Comparison of ENCODE assay signal across 17 cellular contexts in genomic region chr1:244093265-244093638, GRCh38. TPM values are rescaled to one million over a fixed set of nuclear protein-coding genes. Genes with fewer than 3 reads are reported as not detected.
DNase-seq lines count a peak whose midpoint lies in the region; ATAC-seq, FAIRE-seq and TF ChIP-seq lines count a peak whose summit lies in the region.
"Had no signal": no experiment of that assay in that cellular context is flagged by ENCODE, and none has a peak within 500 bp of the region (broad histone marks: within the 10 kb centered on the region; RNA-seq: fewer than 3 reads in every experiment).

No MANE protein-coding gene starts in this region.

- H3K27ac ChIP-seq in liver (ENCODE audit: low read depth in 1 of 2, low read length in 2 of 2), result peak overlapping the region in 1 of 2 donors; percentile 71
- H3K27ac ChIP-seq in HepG2 (ENCODE audit: extremely low read length, insufficient read depth, low read length), result no peak overlapping the region
- H3K27ac ChIP-seq in colonic mucosa, result peak overlapping the region; percentile 33
- H3K27ac ChIP-seq in mesenchymal stem cell (ENCODE audit: low read length, poor library complexity, severe bottlenecking), result peak overlapping the region; percentile 91
- H3K27ac ChIP-seq in transverse colon, result peak overlapping the region in 3 of 4 donors; percentile 3 to 44 (median 41)
- H3K27ac ChIP-seq: GM23248 had no signal

- CTCF ChIA-PET in HepG2 (lab: Yijun Ruan, JAX; ENCODE audit: low intra/inter-chr PET ratio, low total read pairs), result no interaction called here

- no peak for TF ChIP-seq CTCF in liver (IDR thresholded peaks at IDR 0.05; ENCODE audit: low read depth, low read length, missing input control)
- TF ChIP-seq CTCF in HepG2 (CRISPR knock-in tag; IDR thresholded peaks at IDR 0.05), result no peak
- no peak for TF ChIP-seq CTCF in colonic mucosa (IDR thresholded peaks at IDR 0.05)
- TF ChIP-seq CTCF in transverse colon (IDR thresholded peaks at IDR 0.05), result no peak

- no TSS peak for BruUV-seq in HepG2 (replicated peaks; lab: Mats Ljungman, UMichigan)

- POLR2A ChIA-PET in HepG2 (lab: Yijun Ruan, JAX), result no interaction called here

- no peak overlapping the region for H2BK12ac ChIP-seq in mesenchymal stem cell (ENCODE audit: low read length in 2 of 2)

- in situ Hi-C loops in HepG2 (cut with HindIII; ENCODE audit: extremely low pct_ligation_motif_present, low pct_unique_long_range_greater_than_20kb) (no loop called here), transverse colon (cut with MboI; ENCODE audit: low pct_ligation_motif_present in 1 of 4, low pct_unique_long_range_greater_than_20kb in 1 of 4, low sequenced_read_pairs in 3 of 4) (no loop called here)

- H3K36me3 ChIP-seq in liver (ENCODE audit: control insufficient read depth in 4 of 4, insufficient read depth in 3 of 4, low read depth in 1 of 4, low read length in 3 of 4) (no peaks in the 10 kb centered on the region), HepG2 (replicated peaks in 1 of 2; ENCODE audit: control insufficient read depth in 1 of 2, insufficient read depth in 2 of 2, low read length in 2 of 2) (no peaks in the 10 kb centered on the region), colonic mucosa (no peaks in the 10 kb centered on the region), mesenchymal stem cell (ENCODE audit: control insufficient read depth in 1 of 2, insufficient read depth in 2 of 2, low read depth in 1 of 2, low read length in 2 of 2) (no peaks in the 10 kb centered on the region), transverse colon (no peaks in the 10 kb centered on the region)
- H3K36me3 ChIP-seq: BE2C, HAP-1 had no signal

- no peak for FAIRE-seq in HepG2 (lab: Jason Lieb, UNC)
- FAIRE-seq: D721Med, G401.6, GM12891 had no signal

- no peaks in the 10 kb centered on the region for H3K27me3 ChIP-seq in liver (ENCODE audit: control insufficient read depth in 4 of 4, insufficient read depth in 4 of 4, low read length in 3 of 4)
- H3K27me3 ChIP-seq in HepG2 (ENCODE audit: control insufficient read depth in 1 of 2, insufficient read depth in 2 of 2, low read length in 2 of 2), result peaks cover 0 to 15% of the 10 kb centered on the region in 2 experiments; a peak in 2 of 5 replicates
- H3K27me3 ChIP-seq in colonic mucosa, result no peaks in the 10 kb centered on the region
- H3K27me3 ChIP-seq in mesenchymal stem cell (ENCODE audit: control insufficient read depth in 1 of 2, insufficient read depth in 1 of 2, low read length in 2 of 2), result peaks cover 0 to 23% of the 10 kb centered on the region in 2 experiments
- H3K27me3 ChIP-seq in transverse colon, result no peaks in the 10 kb centered on the region
- H3K27me3 ChIP-seq: BE2C had no signal

- TF ChIP-seq EP300 in HepG2 (IDR thresholded peaks at IDR 0.05; ENCODE audit: low read depth in 2 of 2, low read length in 2 of 2) (no peak), HepG2 (CRISPR knock-in tag; IDR thresholded peaks at IDR 0.05; ENCODE audit: borderline replicate concordance) (no peak), transverse colon (IDR thresholded peaks at IDR 0.05; ENCODE audit: low read depth) (no peak)

- H3K4me3 ChIP-seq in liver (ENCODE audit: low read depth in 1 of 3, low read length in 3 of 3) (no peak overlapping the region), HepG2 (replicated peaks in 1 of 3; ENCODE audit: insufficient read depth in 1 of 3, low read depth in 2 of 3, low read length in 3 of 3) (no peak overlapping the region), colonic mucosa (no peak overlapping the region), mesenchymal stem cell (ENCODE audit: insufficient read depth in 1 of 2, low read depth in 1 of 2, low read length in 2 of 2) (no peak overlapping the region), transverse colon (no peak overlapping the region)
- H3K4me3 ChIP-seq: GM23248, HAP-1 had no signal

- H3K9me3 ChIP-seq in liver (ENCODE audit: control insufficient read depth in 4 of 4, low read length in 3 of 4) (no peaks in the 10 kb centered on the region), HepG2 (ENCODE audit: low read length) (no peaks in the 10 kb centered on the region), colonic mucosa (no peaks in the 10 kb centered on the region), mesenchymal stem cell (ENCODE audit: control insufficient read depth, low read length) (no peaks in the 10 kb centered on the region), transverse colon (no peaks in the 10 kb centered on the region)
- H3K9me3 ChIP-seq: BE2C, HAP-1 had no signal

- H4K8ac ChIP-seq in mesenchymal stem cell (ENCODE audit: low read length), result no peak overlapping the region

- TF ChIP-seq POLR2A in HepG2 (IDR thresholded peaks at IDR 0.05; ENCODE audit: insufficient read depth in 1 of 2, low read depth in 2 of 2, low read length in 2 of 2) (no peak), transverse colon (IDR thresholded peaks at IDR 0.05) (no peak)

- no peak overlapping the region for H3K18ac ChIP-seq in mesenchymal stem cell (ENCODE audit: low read depth in 1 of 2, low read length in 2 of 2)

- DNase-seq in HepG2 (ENCODE audit: low spot score) (no peak), colonic mucosa (no peak), mesenchymal stem cell (no peak), transverse colon (no peak), NCI-H526 (lab: John Stamatoyannopoulos, UW) (no peak), NCI-H1436 treated with DMSO at 0.1 percent for 48 hours (lab: John Stamatoyannopoulos, UW) (no peak), inferior parietal cortex (ENCODE audit: extremely low spot score) (no peak)
- DNase-seq: BE2C; CD4-positive, CD25-positive, alpha-beta regulatory T cell; CD8-positive, alpha-beta memory T cell; COR-L47 had no signal

- ATAC-seq in HepG2, result no peak

- H4K20me1 ChIP-seq in HepG2 (ENCODE audit: insufficient read depth, low read length), result no peaks in the 10 kb centered on the region

- peak overlapping the region; percentile 66 for H2BK5ac ChIP-seq in mesenchymal stem cell (ENCODE audit: low read depth, low read length, poor library complexity, severe bottlenecking)

- no peak overlapping the region for H3K4ac ChIP-seq in mesenchymal stem cell (ENCODE audit: low read depth in 1 of 2, low read length in 2 of 2)

- H2AK5ac ChIP-seq in mesenchymal stem cell (ENCODE audit: low read length, severe bottlenecking), result peak overlapping the region; percentile 87

- no peak overlapping the region for H2BK15ac ChIP-seq in mesenchymal stem cell (ENCODE audit: low read depth, poor library complexity, severe bottlenecking)

- no peak overlapping the region for H4K91ac ChIP-seq in mesenchymal stem cell (ENCODE audit: low read length)

- H3K23ac ChIP-seq in mesenchymal stem cell (ENCODE audit: low read length in 2 of 2), result no peak overlapping the region

- H3K14ac ChIP-seq in mesenchymal stem cell (ENCODE audit: low read length in 2 of 2), result no peak overlapping the region

- H3K9ac ChIP-seq in liver (ENCODE audit: low read depth in 1 of 2, low read length in 2 of 2) (no peak overlapping the region), HepG2 (ENCODE audit: insufficient read depth, low read depth, low read length) (no peak overlapping the region), colonic mucosa (ENCODE audit: low read depth in 2 of 2, low read length in 2 of 2) (no peak overlapping the region), mesenchymal stem cell (ENCODE audit: low read length) (no peak overlapping the region)
- H3K9ac ChIP-seq: GM23248 had no signal

- H3K79me2 ChIP-seq in HepG2 (ENCODE audit: insufficient read depth, low read length), result no peaks in the 10 kb centered on the region

- H3K4me1 ChIP-seq in liver (ENCODE audit: control insufficient read depth in 4 of 4, insufficient read depth in 4 of 4, low read length in 3 of 4) (peaks cover 17 to 66% (median 46%) of the 10 kb centered on the region in 4 donors), HepG2 (ENCODE audit: insufficient read depth, low read length) (no peaks in the 10 kb centered on the region), colonic mucosa (no peaks in the 10 kb centered on the region), mesenchymal stem cell (ENCODE audit: control insufficient read depth, insufficient read depth, low read depth, low read length) (peaks cover 16% of the 10 kb centered on the region), transverse colon (peaks cover 0 to 4% (median 2%) of the 10 kb centered on the region in 4 donors)
- H3K4me1 ChIP-seq: HAP-1 had no signal

- TF ChIP-seq RAD21 in liver (IDR thresholded peaks at IDR 0.05) (no peak), HepG2 (CRISPR knock-in tag; IDR thresholded peaks at IDR 0.05) (no peak)

- H3K4me2 ChIP-seq in HepG2 (ENCODE audit: low read depth, low read length) (no peak overlapping the region), mesenchymal stem cell (ENCODE audit: low read length, poor library complexity, severe bottlenecking) (no peak overlapping the region)

- H3K79me1 ChIP-seq in mesenchymal stem cell (replicated peaks; ENCODE audit: low read length, poor library complexity, severe bottlenecking), result no peaks in the 10 kb centered on the region

- 34% methylated on average over 4 of the region's 4 CpGs for WGBS in liver
- WGBS in HepG2 (ENCODE audit: low lambda C conversion rate), result 5% methylated on average over 4 of the region's 4 CpGs
- WGBS in mesenchymal stem cell, result 95% methylated on average over 4 of the region's 4 CpGs
- 77 to 83% methylated on average over 1 to 4 of the region's 4 CpGs for WGBS in transverse colon (ENCODE audit: low coverage in 1 of 2), 2 donors

- no peak overlapping the region for H2BK120ac ChIP-seq in mesenchymal stem cell (ENCODE audit: low read depth, low read length)

- H2AFZ ChIP-seq in HepG2 (ENCODE audit: low read length), result no peak overlapping the region
- H2AFZ ChIP-seq in mesenchymal stem cell (ENCODE audit: low read depth, low read length), result no peak overlapping the region
- H2AFZ ChIP-seq: GM23248 had no signal

- intact Hi-C loops in HepG2 (cut with micrococcal nuclease; ENCODE audit: unreplicated experiment) (no loop called here), colonic mucosa (cut with DNase I) (no loop called here), transverse colon (cut with DNase I; ENCODE audit: low total_unique reads) (no loop called here)

RNA-seq across cellular contexts. Expression of gene ZBTB18, which starts 42.2 kb away (rescaled TPM):
- 10 to 100 TPM in 1 of 2 donors, 1 to 10 TPM in 1; 5.6 to 18.3 TPM for total RNA-seq in liver
- polyA plus RNA-seq in liver, result 1 to 10 TPM; 1.2 to 5.7 TPM
- total RNA-seq in HepG2 (2016; rRNA removed; fragmentation: Illumina TruSeq; extraction: Trizol), result 3.1 TPM in 2 replicates
- 0.44 and 0.51 TPM in 2 replicates for total RNA-seq in HepG2 (2016; cell fraction: cytosol; rRNA removed; fragmentation: Illumina TruSeq; extraction: Trizol; ENCODE audit: low read depth)
- total RNA-seq in HepG2 (2016; cell fraction: insoluble cytoplasmic fraction; rRNA removed; fragmentation: Illumina TruSeq; extraction: Trizol), result 2.8 and 3.3 TPM in 2 replicates
- total RNA-seq in HepG2 (2016; cell fraction: membrane; rRNA removed; fragmentation: Illumina TruSeq; extraction: Trizol), result 2.2 and 2.5 TPM in 2 replicates
- 2.1 and 2.7 TPM in 2 replicates for total RNA-seq in HepG2 (2016; cell fraction: nucleus; rRNA removed; fragmentation: Illumina TruSeq; extraction: Trizol)
- 4.3 and 4.4 TPM in 2 replicates for polyA plus RNA-seq in HepG2 (2011; rRNA removed)
- polyA plus RNA-seq in HepG2 (2011; cell fraction: cytosol; rRNA removed), result 2.7 TPM in 2 replicates
- 8.0 and 9.0 TPM in 2 replicates for polyA plus RNA-seq in HepG2 (2011; cell fraction: nucleus; rRNA removed)
- polyA plus RNA-seq in HepG2 (2012), result 3.9 and 4.1 TPM in 2 replicates
- polyA plus RNA-seq in HepG2 (2016; cell fraction: cytosol; fragmentation: Illumina TruSeq; extraction: Trizol; ENCODE audit: low read depth), result 0.16 and 0.23 TPM in 2 replicates
- polyA plus RNA-seq in HepG2 (2016; cell fraction: insoluble cytoplasmic fraction; fragmentation: Illumina TruSeq; extraction: Trizol; ENCODE audit: low read depth), result 2.4 and 3.0 TPM in 2 replicates
- polyA plus RNA-seq in HepG2 (2016; cell fraction: membrane; fragmentation: Illumina TruSeq; extraction: Trizol; ENCODE audit: low read depth), result 1.1 and 1.4 TPM in 2 replicates
- 6.3 and 6.5 TPM in 2 replicates for polyA plus RNA-seq in HepG2 (2016; cell fraction: nucleus; fragmentation: Illumina TruSeq; extraction: Trizol; ENCODE audit: insufficient read depth, low read depth)
- 2.7 and 7.5 TPM in 2 replicates for polyA minus RNA-seq in HepG2 (2011; rRNA and poly(A)+ RNA removed; ENCODE audit: low replicate concordance)
- 3.6 and 4.1 TPM in 2 replicates for polyA minus RNA-seq in HepG2 (2011; cell fraction: cytosol; rRNA and poly(A)+ RNA removed)
- polyA minus RNA-seq in HepG2 (2011; cell fraction: nucleus; rRNA and poly(A)+ RNA removed), result 4.1 and 4.2 TPM in 2 replicates
- total RNA-seq in colonic mucosa, result 10 to 100 TPM; 15.0 to 23.8 TPM
- 6.6 TPM for polyA plus RNA-seq in mesenchymal stem cell (2013, experiment 1 of 2)
- 6.9 TPM for polyA plus RNA-seq in mesenchymal stem cell (2013, experiment 2 of 2)
- total RNA-seq in transverse colon, result 10 to 100 TPM in 3 of 4 donors, 1 to 10 TPM in 1; 4.1 to 32.8 (median 17.7) TPM
